15 cellular contexts compared by ENCODE assay signal in genomic region chr16:86836503-86837125, GRCh38.
A peak's percentile ranks its signal among the peaks of the same experiment; 100 is the strongest.
DNase-seq lines count a peak whose midpoint lies in the region; ATAC-seq and TF ChIP-seq lines count a peak whose summit lies in the region.
"Had no signal": no experiment of that assay in that cellular context is flagged by ENCODE, and none has a peak within 500 bp of the region (broad histone marks: within the 10 kb centered on the region; RNA-seq: fewer than 3 reads in every experiment).

No MANE protein-coding gene starts in this region.

- H3K79me2 ChIP-seq in smooth muscle cell (ENCODE audit: low read depth) = no peaks in the 10 kb centered on the region

- 0 out of 2 replicates have a peak, but pooled peaks have one; percentile 3 for TF ChIP-seq CTCF in BJ (IDR thresholded peaks at IDR 0.05; ENCODE audit: insufficient read depth, low read depth, low read length)
- TF ChIP-seq CTCF in smooth muscle cell (IDR thresholded peaks at IDR 0.05; ENCODE audit: borderline replicate concordance, insufficient read depth, poor library complexity, severe bottlenecking) = no peak

- no peak overlapping the region for H3K27ac ChIP-seq in smooth muscle cell (ENCODE audit: low read depth)
- H3K27ac ChIP-seq: gastrocnemius medialis had no signal

- H3K9ac ChIP-seq in smooth muscle cell (ENCODE audit: low read depth) = no peak overlapping the region

- no peaks in the 10 kb centered on the region for H3K9me3 Mint-ChIP-seq in effector memory CD8-positive, alpha-beta T cell
- H3K9me3 Mint-ChIP-seq: activated T-helper 17 cell treated with anti-CD3 and anti-CD28 coated beads, Interleukin-2, amount 50 U/mL, for 72 hours had no signal

- H2AFZ ChIP-seq in smooth muscle cell (ENCODE audit: low read depth) = no peak overlapping the region

- H3F3A ChIP-seq in smooth muscle cell (ENCODE audit: low read depth) = no peaks in the 10 kb centered on the region

- H3K27me3 ChIP-seq in BJ (ENCODE audit: control insufficient read depth, insufficient read depth, low read length) (no peaks in the 10 kb centered on the region), smooth muscle cell (ENCODE audit: low read depth) (no peaks in the 10 kb centered on the region)
- H3K27me3 ChIP-seq: gastrocnemius medialis had no signal

- CTCF ChIA-PET in BJ (lab: Yijun Ruan, JAX) = interaction anchor here (0.7 to 1.5 kb wide), 2 partner anchors 20 to 226 kb away, joined by 3 to 4 read pairs; no protein-coding TSS in a partner anchor

- H3K36me3 ChIP-seq in BJ (ENCODE audit: control insufficient read depth, insufficient read depth, low read length) = no peaks in the 10 kb centered on the region
- no peaks in the 10 kb centered on the region for H3K36me3 ChIP-seq in smooth muscle cell (ENCODE audit: low read depth)
- H3K36me3 ChIP-seq: gastrocnemius medialis had no signal

- POLR2A ChIA-PET in BJ (lab: Charles Lee) = no interaction called here

- no peak for ATAC-seq in effector memory CD8-positive, alpha-beta T cell (replicated peaks)
- ATAC-seq: activated T-helper 17 cell treated with anti-CD3 and anti-CD28 coated beads, Interleukin-2, amount 50 U/mL, for 72 hours; gastrocnemius medialis; stimulated activated naive B cell treated with anti-CD40 and anti-IgM and Interleukin-4, amounts not matched to agents 10 μg/mL and 1 μg/mL and 100 μg/mL, for 72 hours; T-cell had no signal

- peaks cover 1 to 6% of the 10 kb centered on the region in 2 donors for H3K4me1 Mint-ChIP-seq in effector memory CD8-positive, alpha-beta T cell (ENCODE audit: low read depth in 2 of 2)
- H3K4me1 Mint-ChIP-seq: activated T-helper 17 cell treated with anti-CD3 and anti-CD28 coated beads, Interleukin-2, amount 50 U/mL, for 72 hours; stimulated activated naive B cell treated with anti-CD40 and anti-IgM and Interleukin-4, amounts not matched to agents 10 μg/mL and 1 μg/mL and 100 μg/mL, for 72 hours; T-cell had no signal

- no peak overlapping the region for H3K4me3 Mint-ChIP-seq in effector memory CD8-positive, alpha-beta T cell
- H3K4me3 Mint-ChIP-seq: activated T-helper 17 cell treated with anti-CD3 and anti-CD28 coated beads, Interleukin-2, amount 50 U/mL, for 72 hours; stimulated activated naive B cell treated with anti-CD40 and anti-IgM and Interleukin-4, amounts not matched to agents 10 μg/mL and 1 μg/mL and 100 μg/mL, for 72 hours; T-cell had no signal

- no peaks in the 10 kb centered on the region for H4K20me1 ChIP-seq in smooth muscle cell (ENCODE audit: low read depth)

- 73% methylated on average over 11 of the region's 11 CpGs for WGBS in smooth muscle cell (ENCODE audit: low lambda C conversion rate)

- no peak overlapping the region for H3K4me2 ChIP-seq in smooth muscle cell

- H3K9me3 ChIP-seq in smooth muscle cell (replicated peaks; ENCODE audit: low read depth) = no peaks in the 10 kb centered on the region
- H3K9me3 ChIP-seq: gastrocnemius medialis had no signal

- no peak overlapping the region for H3K27ac Mint-ChIP-seq in effector memory CD8-positive, alpha-beta T cell
- H3K27ac Mint-ChIP-seq: activated T-helper 17 cell treated with anti-CD3 and anti-CD28 coated beads, Interleukin-2, amount 50 U/mL, for 72 hours; stimulated activated naive B cell treated with anti-CD40 and anti-IgM and Interleukin-4, amounts not matched to agents 10 μg/mL and 1 μg/mL and 100 μg/mL, for 72 hours; T-cell had no signal

- peaks cover 6 to 23% of the 10 kb centered on the region in 2 donors for H3K27me3 Mint-ChIP-seq in effector memory CD8-positive, alpha-beta T cell

- no peaks in the 10 kb centered on the region for H3K4me1 ChIP-seq in smooth muscle cell (ENCODE audit: low read depth)
- H3K4me1 ChIP-seq: gastrocnemius medialis had no signal

- H3K4me3 ChIP-seq in BJ (ENCODE audit: low read depth, low read length) = no peak overlapping the region
- no peak overlapping the region for H3K4me3 ChIP-seq in smooth muscle cell
- H3K4me3 ChIP-seq: gastrocnemius medialis had no signal

- DNase-seq in BJ (ENCODE audit: low read depth) (peak; percentile 90), M059J (ENCODE audit: low read depth) (peak; percentile 92), dermis microvascular lymphatic vessel endothelial cell (ENCODE audit: low read depth in 2 of 2) (peak; percentile 92 to 97), myocyte (ENCODE audit: low read depth) (peak; percentile 47), smooth muscle cell (lab: John Stamatoyannopoulos, UW; ENCODE audit: unreplicated experiment) (no peak), NCI-H1930 (lab: John Stamatoyannopoulos, UW) (no peak), NCI-H1417 treated with DMSO at 0.1 percent for 48 hours (lab: John Stamatoyannopoulos, UW) (no peak)
- DNase-seq in effector memory CD8-positive, alpha-beta T cell = no peak
- DNase-seq: activated CD4-positive, alpha-beta T cell treated with anti-CD3 and anti-CD28 coated beads for 48 hours; gastrocnemius medialis; NCI-H1436 treated with DMSO at 0.1 percent for 48 hours; NK-92 treated with Interleukin-12 subunit alpha and Interleukin-12 subunit beta, amount 100 ng/mL, for 24 hours; stimulated activated naive B cell treated with anti-CD40 and anti-IgM and Interleukin-4, amounts not matched to agents 10 μg/mL and 1 μg/mL and 100 μg/mL, for 72 hours; T-cell had no signal

- H3K36me3 Mint-ChIP-seq in effector memory CD8-positive, alpha-beta T cell (ENCODE audit: insufficient read depth) = no peaks in the 10 kb centered on the region
- H3K36me3 Mint-ChIP-seq: stimulated activated naive B cell treated with anti-CD40 and anti-IgM and Interleukin-4, amounts not matched to agents 10 μg/mL and 1 μg/mL and 100 μg/mL, for 72 hours; T-cell had no signal

Comparison
In these comparisons a context has a peak if more than half of its experiments do, and no peak if none do; other contexts are left out.
1. DNase-seq: peak in BJ (single experiment), M059J (single experiment), dermis microvascular lymphatic vessel endothelial cell (2 of 2) and myocyte (single experiment); none in effector memory CD8-positive, alpha-beta T cell (0 of 3), smooth muscle cell (single experiment), NCI-H1930 (0 of 2) and NCI-H1417 treated with DMSO at 0.1 percent for 48 hours (single experiment).